Comparison of ENCODE assay signal across 12 cellular contexts in genomic region chr7:151125835-151126481, GRCh38. TPM values are rescaled to one million over a fixed set of nuclear protein-coding genes. Genes with fewer than 3 reads are reported as not detected.
DNase-seq lines count a peak whose midpoint lies in the region; ATAC-seq and TF ChIP-seq lines count a peak whose summit lies in the region.
"Had no signal": no experiment of that assay in that cellular context is flagged by ENCODE, and none has a peak within 500 bp of the region (broad histone marks: within the 10 kb centered on the region; RNA-seq: fewer than 3 reads in every experiment).

No MANE protein-coding gene starts in this region.

- DNase-seq in H9 (no peak), coronary artery (ENCODE audit: low spot score) (no peak), iPS-NIHi11 (ENCODE audit: low spot score) (peak; percentile 88), hippocampal formation (lab: John Stamatoyannopoulos, UW) (no peak), NCI-H510A treated with DMSO at 0.1 percent for 48 hours (lab: John Stamatoyannopoulos, UW) (no peak)
- DNase-seq in naive thymus-derived CD4-positive, alpha-beta T cell, result no peak
- no peak for DNase-seq in stimulated activated CD4-positive, alpha-beta T cell treated with anti-CD3 and anti-CD28 coated beads, Interleukin-2, amount 100 ng/mL, for 48 hours
- DNase-seq: activated CD4-positive, CD25-positive, alpha-beta regulatory T cell; adrenal gland; OCI-M1; stimulated activated CD4-positive, alpha-beta T cell treated with anti-CD3 and anti-CD28 coated beads, Interleukin-12 subunit alpha, Interleukin-12 subunit beta, amount 100 ng/mL, for 4 hours had no signal

- no peak overlapping the region for H2BK15ac ChIP-seq in H9 (ENCODE audit: low read depth, low read length)

- H2AK5ac ChIP-seq in H9 (ENCODE audit: insufficient read length, low read length), result no peak overlapping the region

- no peak overlapping the region for H2BK5ac ChIP-seq in H9 (ENCODE audit: insufficient read length, low read length)

- H3K4me3 ChIP-seq in coronary artery, result peak overlapping the region; percentile 70
- peak overlapping the region; percentile 57 to 65 (median 63) for H3K4me3 ChIP-seq in skeletal muscle tissue (ENCODE audit: low read length in 3 of 3)
- no peak overlapping the region for H3K4me3 ChIP-seq in naive thymus-derived CD4-positive, alpha-beta T cell (ENCODE audit: low read length)

- no peak overlapping the region for H3K27ac Mint-ChIP-seq in H9
- no peak overlapping the region for H3K27ac Mint-ChIP-seq in naive thymus-derived CD4-positive, alpha-beta T cell

- CTCF ChIA-PET in naive thymus-derived CD4-positive, alpha-beta T cell (lab: Charles Lee), result no interaction called here

- no peak for ATAC-seq in naive thymus-derived CD4-positive, alpha-beta T cell

- H3K27ac ChIP-seq in H9 (ENCODE audit: insufficient read length, low read depth, low read length), result no peak overlapping the region
- H3K27ac ChIP-seq in coronary artery, result no peak overlapping the region
- no peak overlapping the region for H3K27ac ChIP-seq in skeletal muscle tissue (ENCODE audit: low read depth, low read length)
- no peak overlapping the region for H3K27ac ChIP-seq in naive thymus-derived CD4-positive, alpha-beta T cell (ENCODE audit: low read depth, low read length)
- H3K27ac ChIP-seq: adrenal gland had no signal

- H3K36me3 Mint-ChIP-seq in H9 (ENCODE audit: insufficient read depth in 1 of 3, low read depth in 3 of 3), result peaks cover 29 to 54% (median 41%) of the 10 kb centered on the region in 3 experiments
- H3K36me3 Mint-ChIP-seq in naive thymus-derived CD4-positive, alpha-beta T cell, result peaks cover 0 to 16% (median 7%) of the 10 kb centered on the region in 5 donors

- WGBS in H9 (ENCODE audit: extremely low coverage, insufficient read length, low lambda C conversion rate), result no CpG with 5 or more reads among the region's 58 CpGs

- peak overlapping the region; percentile 70 to 85 for H3K4me3 Mint-ChIP-seq in H9
- H3K4me3 Mint-ChIP-seq in naive thymus-derived CD4-positive, alpha-beta T cell, result peak overlapping the region in 1 of 10 donors; percentile 28

- no peaks in the 10 kb centered on the region for H3K9me3 Mint-ChIP-seq in H9
- H3K9me3 Mint-ChIP-seq in naive thymus-derived CD4-positive, alpha-beta T cell, result no peaks in the 10 kb centered on the region

- no peak overlapping the region for H4K91ac ChIP-seq in H9 (ENCODE audit: insufficient read length, low read depth, low read length)

- H3K23me2 ChIP-seq in H9 (ENCODE audit: insufficient read length, low read depth, low read length, poor library complexity, severe bottlenecking), result peaks cover 10% of the 10 kb centered on the region

- no peak overlapping the region for H2BK120ac ChIP-seq in H9 (ENCODE audit: low read depth, low read length, poor library complexity, severe bottlenecking)

- no peak overlapping the region for H3T11ph ChIP-seq in H9 (ENCODE audit: low read length)

- TF ChIP-seq CTCF in H9 (conservative IDR thresholded peaks at IDR 0.05), result no peak
- TF ChIP-seq CTCF in coronary artery (IDR thresholded peaks at IDR 0.05), result no peak

- H3K79me2 ChIP-seq in H9 (ENCODE audit: insufficient read depth, low read length), result no peaks in the 10 kb centered on the region

- H3K9me3 ChIP-seq in H9 (ENCODE audit: control insufficient read depth, low read depth, low read length) (no peaks in the 10 kb centered on the region), skeletal muscle tissue (ENCODE audit: control insufficient read depth in 3 of 3, low read length in 3 of 3) (no peaks in the 10 kb centered on the region)
- H3K9me3 ChIP-seq in naive thymus-derived CD4-positive, alpha-beta T cell (ENCODE audit: control insufficient read depth in 2 of 3, low read length in 3 of 3), result no peaks in the 10 kb centered on the region
- H3K9me3 ChIP-seq: adrenal gland had no signal

- peaks cover 22 to 29% (median 26%) of the 10 kb centered on the region in 3 donors for H3K36me3 ChIP-seq in skeletal muscle tissue (ENCODE audit: control insufficient read depth in 3 of 3, insufficient read depth in 3 of 3, low read length in 3 of 3)
- peaks cover 0 to 40% (median 0%) of the 10 kb centered on the region in 3 experiments for H3K36me3 ChIP-seq in naive thymus-derived CD4-positive, alpha-beta T cell (ENCODE audit: control insufficient read depth in 2 of 3, insufficient read depth in 3 of 3, low read length in 3 of 3)

- no peak overlapping the region for H3K56ac ChIP-seq in H9 (ENCODE audit: insufficient read length, low read depth, low read length)

- H3K23ac ChIP-seq in H9 (ENCODE audit: insufficient read length, low read depth, low read length), result no peak overlapping the region

- no peak overlapping the region for H2BK12ac ChIP-seq in H9 (ENCODE audit: insufficient read length, low read depth, low read length)

- no peaks in the 10 kb centered on the region for H3K27me3 ChIP-seq in H9 (ENCODE audit: insufficient read depth, low read length)
- no peaks in the 10 kb centered on the region for H3K27me3 ChIP-seq in skeletal muscle tissue (ENCODE audit: control insufficient read depth in 3 of 3, insufficient read depth in 3 of 3, low read length in 3 of 3)
- H3K27me3 ChIP-seq in naive thymus-derived CD4-positive, alpha-beta T cell (ENCODE audit: control insufficient read depth in 2 of 2, insufficient read depth in 2 of 2, low read length in 2 of 2), result no peaks in the 10 kb centered on the region
- H3K27me3 ChIP-seq: adrenal gland had no signal

- H3K27me3 Mint-ChIP-seq in H9 (ENCODE audit: low read depth), result peaks cover 16% of the 10 kb centered on the region
- no peaks in the 10 kb centered on the region for H3K27me3 Mint-ChIP-seq in naive thymus-derived CD4-positive, alpha-beta T cell

- H3K4me1 Mint-ChIP-seq in H9, result peaks cover 19 to 26% of the 10 kb centered on the region in 2 experiments
- peaks cover 0 to 8% (median 6%) of the 10 kb centered on the region in 7 donors for H3K4me1 Mint-ChIP-seq in naive thymus-derived CD4-positive, alpha-beta T cell

- POLR2A ChIA-PET in naive thymus-derived CD4-positive, alpha-beta T cell (lab: Charles Lee), result no interaction called here

- H3K9ac ChIP-seq in H9 (ENCODE audit: extremely low read depth, insufficient read length, low read length), result no peak overlapping the region
- H3K9ac ChIP-seq in skeletal muscle tissue (ENCODE audit: low read depth in 1 of 3, low read length in 3 of 3), result peak overlapping the region in 2 of 3 donors; percentile 45 to 60

- H3K4me2 ChIP-seq in H9 (ENCODE audit: insufficient read depth, insufficient read length, low read length), result peak overlapping the region; percentile 51

- H4K20me1 ChIP-seq in H9 (ENCODE audit: control insufficient read depth, insufficient read depth, insufficient read length), result no peaks in the 10 kb centered on the region

- intact Hi-C loops in naive thymus-derived CD4-positive, alpha-beta T cell (cut with micrococcal nuclease), result no loop called here

- no peak overlapping the region for H4K5ac ChIP-seq in H9 (ENCODE audit: insufficient read length, low read depth, low read length)

- no peak overlapping the region for H2BK20ac ChIP-seq in H9 (ENCODE audit: low read depth, low read length, poor library complexity, severe bottlenecking)

- H3K4me1 ChIP-seq in H9 (ENCODE audit: insufficient read depth, low read length), result peaks cover 3% of the 10 kb centered on the region; the same call in 1 of the 2 replicates
- H3K4me1 ChIP-seq in skeletal muscle tissue (ENCODE audit: control insufficient read depth in 3 of 3, insufficient read depth in 3 of 3, low read length in 3 of 3), result peaks cover 10 to 23% (median 21%) of the 10 kb centered on the region in 3 donors
- no peaks in the 10 kb centered on the region for H3K4me1 ChIP-seq in naive thymus-derived CD4-positive, alpha-beta T cell (ENCODE audit: control insufficient read depth in 2 of 2, insufficient read depth in 2 of 2, low read length in 2 of 2)

- no peak overlapping the region for H4K8ac ChIP-seq in H9 (replicated peaks; ENCODE audit: insufficient read length, low read depth, low read length)

- no peak overlapping the region for H3K4ac ChIP-seq in H9 (ENCODE audit: low read depth, low read length)

- H3K14ac ChIP-seq in H9 (ENCODE audit: insufficient read depth, low read length), result no peak overlapping the region; the same call in 1 of the 2 replicates

- H3K18ac ChIP-seq in H9 (ENCODE audit: insufficient read length, low read depth, low read length), result no peak overlapping the region

- no peaks in the 10 kb centered on the region for H3K79me1 ChIP-seq in H9 (ENCODE audit: insufficient read depth, low read depth, low read length, poor library complexity, severe bottlenecking)

- no peak overlapping the region for H2AFZ ChIP-seq in H9 (ENCODE audit: low read length)

RNA-seq across cellular contexts. Expression of gene AGAP3, which starts 39.7 kb away (rescaled TPM):
- total RNA-seq in H9 (2021) (97.7 and 99.6 TPM in 2 replicates), skeletal muscle tissue (28.7 TPM)
- 10 to 100 TPM; 27.4 to 70.6 (median 37.2) TPM for total RNA-seq in naive thymus-derived CD4-positive, alpha-beta T cell
- 1 to 10 TPM; 6.0 to 6.5 TPM for polyA plus RNA-seq in naive thymus-derived CD4-positive, alpha-beta T cell

RNA-seq across cellular contexts. Expression of gene GBX1, which starts 41.5 kb away (rescaled TPM):
- total RNA-seq in H9 (2021) (not detected in 2 replicates), skeletal muscle tissue (not detected)
- not detected for total RNA-seq in naive thymus-derived CD4-positive, alpha-beta T cell
- polyA plus RNA-seq in naive thymus-derived CD4-positive, alpha-beta T cell, result not detected
- total RNA-seq: adrenal gland had no signal
- polyA plus RNA-seq: adrenal gland had no signal

RNA-seq across cellular contexts. Expression of gene TMUB1, which starts 42.7 kb away (rescaled TPM):
- 45.4 and 53.6 TPM in 2 replicates for total RNA-seq in H9 (2021)
- total RNA-seq in skeletal muscle tissue, result 12.5 TPM
- total RNA-seq in naive thymus-derived CD4-positive, alpha-beta T cell, result 10 to 100 TPM; 39.5 to 61.2 (median 42.2) TPM
- 10 to 100 TPM; 36.0 to 53.6 TPM for polyA plus RNA-seq in naive thymus-derived CD4-positive, alpha-beta T cell

RNA-seq across cellular contexts. Expression of gene FASTK, which starts 45.3 kb away (rescaled TPM):
- total RNA-seq in H9 (2021) (57.8 and 59.5 TPM in 2 replicates), skeletal muscle tissue (55.3 TPM)
- total RNA-seq in naive thymus-derived CD4-positive, alpha-beta T cell, result 100 to 1,000 TPM in 3 of 5 experiments, 10 to 100 TPM in 2; 94.1 to 136 (median 101) TPM
- 10 to 100 TPM; 49.6 to 69.4 TPM for polyA plus RNA-seq in naive thymus-derived CD4-positive, alpha-beta T cell
